Comparison of ENCODE assay signal across 11 cellular contexts in the genomic region with DNA sequence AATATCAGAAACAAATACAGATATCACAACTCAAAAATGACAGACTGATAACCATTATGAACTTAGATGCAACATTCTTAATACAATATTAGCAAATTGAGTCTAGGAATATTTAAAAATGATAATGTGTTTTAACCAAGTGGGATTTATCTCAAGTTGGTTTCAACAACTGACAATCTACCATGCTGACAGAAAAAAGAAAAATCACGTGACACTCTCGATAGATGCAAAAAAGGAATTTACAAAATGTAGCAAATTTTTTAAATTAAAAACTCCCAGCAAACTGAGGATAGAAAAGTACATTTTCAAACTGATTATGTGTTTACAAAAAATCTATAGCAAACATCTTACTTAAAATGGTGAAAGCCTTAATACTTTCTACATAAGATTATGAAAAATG.
"Had no signal": no experiment of that assay in that cellular context is flagged by ENCODE, and none has a peak within 500 bp of the region (broad histone marks: within the 10 kb centered on the region; RNA-seq: fewer than 3 reads in every experiment).

No MANE protein-coding gene starts in this region.

- H3K4me1 ChIP-seq: HAP-1 had no signal

- H2AFZ ChIP-seq: GM23248, GM23338 had no signal

- H3K4me2 ChIP-seq: GM23338 had no signal

- DNase-seq: GM23248, GOT3, H7, H9, HCEC 1CT, HFFc6 had no signal

- FAIRE-seq: H1, H54 had no signal

- H3K9me3 ChIP-seq: HAP-1 had no signal

- H3K36me3 ChIP-seq: HAP-1 had no signal

- H3K27ac ChIP-seq: GM23248 had no signal

- ATAC-seq: GM23338, HCT116 had no signal

- H3K9ac ChIP-seq: GM23248 had no signal

- H3K4me3 ChIP-seq: GM23248, GM23338, HAP-1 had no signal
